8 cellular contexts compared by ENCODE assay signal in genomic region chr17:8393470-8394231, GRCh38. TPM values are rescaled to one million over a fixed set of nuclear protein-coding genes. Genes with fewer than 3 reads are reported as not detected.
A peak's percentile ranks its signal among the peaks of the same experiment; 100 is the strongest.
DNase-seq lines count a peak whose midpoint lies in the region; ATAC-seq and TF ChIP-seq lines count a peak whose summit lies in the region.

No MANE protein-coding gene starts in this region.

- no peak overlapping the region for H3K4me3 ChIP-seq in epithelial cell of esophagus (ENCODE audit: low read length)

- H3K36me3 Mint-ChIP-seq in activated CD4-positive, alpha-beta T cell treated with anti-CD3 and anti-CD28 coated beads, Interleukin-2, amount 10 ng/mL, durations not matched to agents 24 days and 14 days (ENCODE audit: low read depth): no peaks in the 10 kb centered on the region
- no peaks in the 10 kb centered on the region for H3K36me3 Mint-ChIP-seq in stimulated activated memory B cell treated with anti-CD40 and anti-IgM and Interleukin-4, amounts not matched to agents 10 μg/mL and 1 μg/mL and 100 μg/mL, for 72 hours

- H3K9me3 Mint-ChIP-seq in activated CD4-positive, alpha-beta T cell treated with anti-CD3 and anti-CD28 coated beads, Interleukin-2, amount 10 ng/mL, durations not matched to agents 24 days and 14 days: no peaks in the 10 kb centered on the region
- H3K9me3 Mint-ChIP-seq in stimulated activated memory B cell treated with anti-CD40 and anti-IgM and Interleukin-4, amounts not matched to agents 10 μg/mL and 1 μg/mL and 100 μg/mL, for 72 hours: no peaks in the 10 kb centered on the region

- H3K27me3 Mint-ChIP-seq in activated CD4-positive, alpha-beta T cell treated with anti-CD3 and anti-CD28 coated beads, Interleukin-2, amount 10 ng/mL, durations not matched to agents 24 days and 14 days: peaks cover 29% of the 10 kb centered on the region
- peaks cover 11% of the 10 kb centered on the region for H3K27me3 Mint-ChIP-seq in stimulated activated memory B cell treated with anti-CD40 and anti-IgM and Interleukin-4, amounts not matched to agents 10 μg/mL and 1 μg/mL and 100 μg/mL, for 72 hours

- TF ChIP-seq CTCF in epithelial cell of esophagus (IDR thresholded peaks at IDR 0.05; ENCODE audit: insufficient read depth, low read depth, low read length, missing control alignments): no peak

- H3K4me1 Mint-ChIP-seq in activated CD4-positive, alpha-beta T cell treated with anti-CD3 and anti-CD28 coated beads, Interleukin-2, amount 10 ng/mL, durations not matched to agents 24 days and 14 days: peaks cover 9% of the 10 kb centered on the region
- peaks cover 10% of the 10 kb centered on the region for H3K4me1 Mint-ChIP-seq in stimulated activated memory B cell treated with anti-CD40 and anti-IgM and Interleukin-4, amounts not matched to agents 10 μg/mL and 1 μg/mL and 100 μg/mL, for 72 hours

- peak; percentile 71 for DNase-seq in activated effector memory CD4-positive, alpha-beta T cell treated with anti-CD3 and anti-CD28 coated beads, Interleukin-2, amount 50 U/mL, for 16 hours
- DNase-seq in activated effector memory CD4-positive, alpha-beta T cell treated with Interleukin-2 at 50 U/mL for 16 hours: no peak
- peak; percentile 77 for DNase-seq in activated CD4-positive, alpha-beta T cell treated with anti-CD3 and anti-CD28 coated beads, Interleukin-2, amount 10 ng/mL, durations not matched to agents 24 days and 14 days
- DNase-seq in epithelial cell of esophagus (ENCODE audit: low read depth) (peak; percentile 89), NK-92 (lab: John Stamatoyannopoulos, UW; ENCODE audit: unreplicated experiment) (no peak)

- peak overlapping the region; percentile 81 for H3K27ac Mint-ChIP-seq in activated CD4-positive, alpha-beta T cell treated with anti-CD3 and anti-CD28 coated beads, Interleukin-2, amount 10 ng/mL, durations not matched to agents 24 days and 14 days
- H3K27ac Mint-ChIP-seq in stimulated activated memory B cell treated with anti-CD40 and anti-IgM and Interleukin-4, amounts not matched to agents 10 μg/mL and 1 μg/mL and 100 μg/mL, for 72 hours: peak overlapping the region; percentile 72

- H3K4me3 Mint-ChIP-seq in activated CD4-positive, alpha-beta T cell treated with anti-CD3 and anti-CD28 coated beads, Interleukin-2, amount 10 ng/mL, durations not matched to agents 24 days and 14 days: peak overlapping the region; percentile 40
- no peak overlapping the region for H3K4me3 Mint-ChIP-seq in stimulated activated memory B cell treated with anti-CD40 and anti-IgM and Interleukin-4, amounts not matched to agents 10 μg/mL and 1 μg/mL and 100 μg/mL, for 72 hours

- ATAC-seq in stimulated activated memory B cell treated with anti-CD40 and anti-IgM and Interleukin-4, amounts not matched to agents 10 μg/mL and 1 μg/mL and 100 μg/mL, for 72 hours: no peak
- ATAC-seq in HG03378 (IDR thresholded peaks at IDR 0.05; ENCODE audit: unreplicated experiment): no peak
- no peak for ATAC-seq in GM21619 (IDR thresholded peaks at IDR 0.05; ENCODE audit: unreplicated experiment)

- intact Hi-C loops in activated CD4-positive, alpha-beta T cell treated with anti-CD3 and anti-CD28 coated beads, Interleukin-2, amount 10 ng/mL, durations not matched to agents 24 days and 14 days (cut with micrococcal nuclease): no loop called here

RNA-seq across cellular contexts. Expression of gene RNF222, which starts 4.0 kb away (rescaled TPM):
- total RNA-seq in activated CD4-positive, alpha-beta T cell treated with anti-CD3 and anti-CD28 coated beads, Interleukin-2, amount 10 ng/mL, durations not matched to agents 24 days and 14 days: not detected in 2 replicates

RNA-seq across cellular contexts. Expression of gene RPL26, which starts 10.7 kb away (rescaled TPM):
- total RNA-seq in activated CD4-positive, alpha-beta T cell treated with anti-CD3 and anti-CD28 coated beads, Interleukin-2, amount 10 ng/mL, durations not matched to agents 24 days and 14 days: 2,460 and 2,469 TPM in 2 replicates

RNA-seq across cellular contexts. Expression of gene NDEL1, which starts 42.0 kb away (rescaled TPM):
- 72.8 and 74.3 TPM in 2 replicates for total RNA-seq in activated CD4-positive, alpha-beta T cell treated with anti-CD3 and anti-CD28 coated beads, Interleukin-2, amount 10 ng/mL, durations not matched to agents 24 days and 14 days

RNA-seq across cellular contexts. Expression of gene ODF4, which starts 54.0 kb away (rescaled TPM):
- not detected in 2 replicates for total RNA-seq in activated CD4-positive, alpha-beta T cell treated with anti-CD3 and anti-CD28 coated beads, Interleukin-2, amount 10 ng/mL, durations not matched to agents 24 days and 14 days

Comparison
In these comparisons a context has a peak if more than half of its experiments do, and no peak if none do; other contexts are left out.
1. DNase-seq: peak in activated effector memory CD4-positive, alpha-beta T cell treated with anti-CD3 and anti-CD28 coated beads, Interleukin-2, amount 50 U/mL, for 16 hours (single experiment), activated CD4-positive, alpha-beta T cell treated with anti-CD3 and anti-CD28 coated beads, Interleukin-2, amount 10 ng/mL, durations not matched to agents 24 days and 14 days (single experiment) and epithelial cell of esophagus (single experiment); none in activated effector memory CD4-positive, alpha-beta T cell treated with Interleukin-2 at 50 U/mL for 16 hours (single experiment) and NK-92 (single experiment).